Comparison of ENCODE assay signal across 8 cellular contexts in the genomic region with DNA sequence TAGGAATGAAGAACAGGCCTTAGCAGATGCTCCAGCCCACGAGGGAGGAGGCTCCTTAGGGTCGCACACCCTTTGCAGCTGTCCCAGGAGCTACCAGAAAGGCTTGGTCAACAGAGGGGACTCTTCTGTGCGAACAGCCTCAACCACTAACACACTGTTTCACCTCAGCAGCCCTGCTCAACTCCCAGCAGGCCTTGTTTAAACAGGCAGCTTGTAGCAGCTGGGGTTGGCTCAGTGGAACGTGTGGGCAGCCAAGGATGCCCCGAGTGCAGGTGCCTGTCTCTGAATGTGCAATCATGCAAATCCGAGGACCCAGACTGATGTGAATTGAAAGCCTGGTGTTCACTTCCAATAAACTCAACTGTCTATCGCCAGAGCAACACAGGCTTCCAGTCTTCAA.
DNase-seq lines count a peak whose midpoint lies in the region; ATAC-seq and TF ChIP-seq lines count a peak whose summit lies in the region.

No MANE protein-coding gene starts in this region.

- 18 to 20% methylated on average over 7 of the region's 7 CpGs for WGBS in GM23248 (ENCODE audit: low coverage in 1 of 2, low lambda C conversion rate in 2 of 2, missing lambda C conversion rate in 2 of 2), 2 experiments

- no peaks in the 10 kb centered on the region for H4K20me1 ChIP-seq in GM23248 (ENCODE audit: insufficient read depth)

- peaks cover 2% of the 10 kb centered on the region for H3K27me3 Mint-ChIP-seq in activated T-cell treated with anti-CD3 and anti-CD28 coated beads, Interleukin-2, amount 50 U/mL, for 4 hours (ENCODE audit: low read depth)

- H3K27me3 ChIP-seq in GM23248 (replicated peaks; ENCODE audit: insufficient read depth): peaks cover 6% of the 10 kb centered on the region

- no peaks in the 10 kb centered on the region for H3K36me3 ChIP-seq in GM23248 (ENCODE audit: low read depth)

- ATAC-seq in GM19397 (IDR thresholded peaks at IDR 0.05; ENCODE audit: unreplicated experiment) (peak; percentile 96), HG03342 (IDR thresholded peaks at IDR 0.05; ENCODE audit: unreplicated experiment) (peak; percentile 94)
- ATAC-seq in activated T-cell treated with anti-CD3 and anti-CD28 coated beads, Interleukin-2, amount 50 U/mL, for 4 hours: peak; percentile 69 to 70

- H3K9ac ChIP-seq in GM23248: no peak overlapping the region

- H3K4me1 ChIP-seq in GM23248 (ENCODE audit: insufficient read depth): no peaks in the 10 kb centered on the region

- H3K79me2 ChIP-seq in GM23248 (ENCODE audit: insufficient read depth): no peaks in the 10 kb centered on the region

- H3K9me3 ChIP-seq in GM23248 (ENCODE audit: low read depth): no peaks in the 10 kb centered on the region

- peak; percentile 53 for DNase-seq in GM10266 (ENCODE audit: extremely low spot score)
- DNase-seq in activated T-cell treated with anti-CD3 and anti-CD28 coated beads, Interleukin-2, amount 50 U/mL, for 4 hours: no peak
- no peak for DNase-seq in SIG-M5 treated with dmso at 0.1 percent for 504 hours (lab: John Stamatoyannopoulos, UW; ENCODE audit: unreplicated experiment)
- no peak for DNase-seq in RKO (ENCODE audit: low spot score)
- no peak for DNase-seq in HT-29 (ENCODE audit: low spot score)
- DNase-seq in GM23248: no peak

- H2AFZ ChIP-seq in GM23248: no peak overlapping the region

- H3K4me2 ChIP-seq in GM23248 (ENCODE audit: unreplicated experiment): no peak overlapping the region

- peaks cover 12% of the 10 kb centered on the region for H3K9me3 Mint-ChIP-seq in activated T-cell treated with anti-CD3 and anti-CD28 coated beads, Interleukin-2, amount 50 U/mL, for 4 hours

- H3K4me1 Mint-ChIP-seq in activated T-cell treated with anti-CD3 and anti-CD28 coated beads, Interleukin-2, amount 50 U/mL, for 4 hours (ENCODE audit: low read depth): peaks cover 37% of the 10 kb centered on the region

- no peak overlapping the region for H3K27ac ChIP-seq in GM23248

- H3K9me2 ChIP-seq in GM23248 (ENCODE audit: insufficient read depth): no peaks in the 10 kb centered on the region

- no peak for TF ChIP-seq CTCF in GM10266 (IDR thresholded peaks at IDR 0.05; ENCODE audit: control insufficient read depth, insufficient read depth, low read depth, missing control alignments)

- H3K36me3 Mint-ChIP-seq in activated T-cell treated with anti-CD3 and anti-CD28 coated beads, Interleukin-2, amount 50 U/mL, for 4 hours (ENCODE audit: insufficient read depth): no peaks in the 10 kb centered on the region

- in situ Hi-C loops in GM23248 (cut with MboI): no loop called here

- H3F3A ChIP-seq in GM23248 (ENCODE audit: insufficient read depth): no peaks in the 10 kb centered on the region

- H3K4me3 ChIP-seq in GM23248: no peak overlapping the region

- no peak overlapping the region for H3K4me3 Mint-ChIP-seq in activated T-cell treated with anti-CD3 and anti-CD28 coated beads, Interleukin-2, amount 50 U/mL, for 4 hours
